ENCODE assay signal across 9 cellular contexts in the genomic region with DNA sequence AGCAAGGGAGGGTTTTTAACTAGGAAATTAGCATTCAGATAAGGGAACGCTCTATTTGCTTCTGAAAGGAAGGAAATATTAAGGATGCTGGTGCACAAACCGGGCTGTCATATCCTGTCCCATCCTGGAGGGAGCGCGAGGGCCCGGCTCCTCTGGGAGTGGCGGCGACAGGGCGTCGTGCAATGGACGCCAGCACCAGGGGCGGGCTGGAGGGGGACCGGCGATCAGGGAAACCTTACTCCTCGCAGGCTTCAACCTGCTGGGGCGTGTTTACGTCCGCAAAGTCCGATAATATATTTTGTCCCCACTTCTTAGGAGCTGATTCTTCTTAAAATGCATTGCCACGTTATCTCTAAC.
DNase-seq lines count a peak whose midpoint lies in the region; ATAC-seq and TF ChIP-seq lines count a peak whose summit lies in the region.
"Had no signal": no experiment of that assay in that cellular context is flagged by ENCODE, and none has a peak within 500 bp of the region (broad histone marks: within the 10 kb centered on the region; RNA-seq: fewer than 3 reads in every experiment).

No MANE protein-coding gene starts in this region.

- in situ Hi-C loops in astrocyte of the spinal cord (cut with HindIII; ENCODE audit: low sequenced_read_pairs) = no loop called here

- H3K4me3 ChIP-seq in left ventricle myocardium inferior (peak overlapping the region; percentile 57), astrocyte of the spinal cord (ENCODE audit: low read depth, low read length) (no peak overlapping the region), thoracic aorta (peak overlapping the region; percentile 74)

- no peak overlapping the region for H3K27ac ChIP-seq in left ventricle myocardium inferior (replicated peaks)
- no peak overlapping the region for H3K27ac ChIP-seq in thoracic aorta

- H3K27me3 ChIP-seq in left ventricle myocardium inferior (ENCODE audit: low read depth) = peaks cover 85% of the 10 kb centered on the region
- H3K27me3 ChIP-seq in thoracic aorta (replicated peaks; ENCODE audit: insufficient read depth) = no peaks in the 10 kb centered on the region

- DNase-seq in left ventricle myocardium inferior (no peak), cardiac septum (ENCODE audit: low spot score) (no peak), astrocyte of the spinal cord (ENCODE audit: low read depth, low spot score) (no peak), left lobe of liver (ENCODE audit: low spot score) (no peak), thoracic aorta (ENCODE audit: low spot score) (no peak), NCI-H748 (lab: John Stamatoyannopoulos, UW; ENCODE audit: unreplicated experiment) (no peak), NCI-H226 (no peak)
- DNase-seq in activated effector memory CD4-positive, alpha-beta T cell treated with Interleukin-2 at 50 U/mL for 16 hours = no peak

- H3K9me3 ChIP-seq in left ventricle myocardium inferior (replicated peaks) = no peaks in the 10 kb centered on the region
- H3K9me3 ChIP-seq in thoracic aorta = no peaks in the 10 kb centered on the region

- TF ChIP-seq CTCF in left ventricle myocardium inferior (IDR thresholded peaks at IDR 0.05; ENCODE audit: borderline replicate concordance) (no peak), astrocyte of the spinal cord (IDR thresholded peaks at IDR 0.05; ENCODE audit: low read depth, low read length) (peak; percentile 18), thoracic aorta (IDR thresholded peaks at IDR 0.05) (no peak)

- intact Hi-C loops in left ventricle myocardium inferior (cut with micrococcal nuclease) = no loop called here
- intact Hi-C loops in cardiac septum (cut with DNase I) = loop anchor here (10.0 kb wide), 1 partner anchor 328 kb away; no protein-coding TSS in a partner anchor

- H3K36me3 ChIP-seq in left ventricle myocardium inferior (no peaks in the 10 kb centered on the region), thoracic aorta (no peaks in the 10 kb centered on the region)

- peaks cover 21% of the 10 kb centered on the region for H3K4me1 ChIP-seq in left ventricle myocardium inferior
- peaks cover 7 to 14% of the 10 kb centered on the region in 2 donors for H3K4me1 ChIP-seq in thoracic aorta (ENCODE audit: control insufficient read depth in 1 of 2, low read depth in 2 of 2)

- ATAC-seq in left lobe of liver = peak; percentile 63
- no peak for ATAC-seq in thoracic aorta (ENCODE audit: insufficient number of reproducible peaks, low FRiP score, low read depth)
- ATAC-seq: Panc1 had no signal
